ENCODE assay signal across 8 cellular contexts in genomic region chr1:16612332-16613172, GRCh38. TPM values are rescaled to one million over a fixed set of nuclear protein-coding genes. Genes with fewer than 3 reads are reported as not detected.
DNase-seq lines count a peak whose midpoint lies in the region; ATAC-seq and TF ChIP-seq lines count a peak whose summit lies in the region.

No MANE protein-coding gene starts in this region.

- ATAC-seq in GM19455 (IDR thresholded peaks at IDR 0.05; ENCODE audit: unreplicated experiment) (no peak), HG02678 (IDR thresholded peaks at IDR 0.05; ENCODE audit: unreplicated experiment) (no peak)

- H3K36me3 Mint-ChIP-seq in chondrocyte (ENCODE audit: low read depth) = no peaks in the 10 kb centered on the region

- H3K27me3 Mint-ChIP-seq in chondrocyte (ENCODE audit: low read depth) = no peaks in the 10 kb centered on the region

- H3K36me3 ChIP-seq in SJCRH30 (peaks cover 3% of the 10 kb centered on the region), skeletal muscle satellite cell (ENCODE audit: insufficient read depth, low read length) (peaks cover 13% of the 10 kb centered on the region)

- TF ChIP-seq CTCF in chondrocyte (IDR thresholded peaks at IDR 0.05) = peak; percentile 43

- DNase-seq in ELR (ENCODE audit: low read depth) = peak; percentile 91
- DNase-seq in HT1080 (ENCODE audit: low read depth) = peak; percentile 80
- DNase-seq in SJCRH30 = peak; percentile 76 to 86
- DNase-seq in chondrocyte (ENCODE audit: low spot score) = peak; percentile 98
- DNase-seq in inferior parietal cortex (ENCODE audit: extremely low spot score) = peak; percentile 81

- H3K9me3 Mint-ChIP-seq in chondrocyte (ENCODE audit: low read depth) = no peaks in the 10 kb centered on the region

- H3K4me2 ChIP-seq in skeletal muscle satellite cell (ENCODE audit: low read length) = peak overlapping the region; percentile 87

- H3K9me3 ChIP-seq in SJCRH30 (replicated peaks) (no peaks in the 10 kb centered on the region), skeletal muscle satellite cell (replicated peaks; ENCODE audit: low read length) (no peaks in the 10 kb centered on the region)

- no peak overlapping the region for H3K27ac Mint-ChIP-seq in chondrocyte (ENCODE audit: unreplicated experiment)

- no peaks in the 10 kb centered on the region for H3K4me1 Mint-ChIP-seq in chondrocyte (ENCODE audit: low read depth)

- H3K4me3 ChIP-seq in SJCRH30 (peak overlapping the region; percentile 94), skeletal muscle satellite cell (ENCODE audit: low read length) (peak overlapping the region; percentile 92)

- H3K27ac ChIP-seq in SJCRH30 = no peak overlapping the region

- H3K9ac ChIP-seq in skeletal muscle satellite cell (ENCODE audit: low read depth, low read length) = peak overlapping the region; percentile 82

- no peak overlapping the region for H3K4me3 Mint-ChIP-seq in chondrocyte (ENCODE audit: unreplicated experiment)

- H3K27me3 ChIP-seq in SJCRH30 (no peaks in the 10 kb centered on the region), skeletal muscle satellite cell (ENCODE audit: control insufficient read depth, insufficient read depth, low read length) (no peaks in the 10 kb centered on the region)

- peaks cover 8% of the 10 kb centered on the region for H3K4me1 ChIP-seq in SJCRH30
- peaks cover 12% of the 10 kb centered on the region for H3K4me1 ChIP-seq in skeletal muscle satellite cell (ENCODE audit: control insufficient read depth, insufficient read depth, low read length)

RNA-seq across cellular contexts. Expression of gene NBPF1, which starts 0.8 kb away (rescaled TPM):
- total RNA-seq in HT1080 (2014; rRNA removed; shearing (Covaris generic)) = 15.8 and 16.5 TPM in 2 replicates
- polyA plus RNA-seq in HT1080 (2015; cell fraction: cytosol; rRNA removed) = 6.3 and 7.6 TPM in 2 replicates
- polyA plus RNA-seq in HT1080 (2015; cell fraction: nucleus; rRNA removed) = 13.9 and 17.6 TPM in 2 replicates
- total RNA-seq in SJCRH30 (2014; rRNA removed; shearing (Covaris generic)) = 63.4 and 65.6 TPM in 2 replicates
- total RNA-seq in chondrocyte = 52.1 to 67.7 TPM (median 58.9 TPM) in 3 replicates
- 15.7 and 20.3 TPM in 2 replicates for total RNA-seq in skeletal muscle satellite cell (2012; rRNA removed)

RNA-seq across cellular contexts. Expression of gene RNU1-3, which starts 54.2 kb away (rescaled TPM):
- under 0.01 TPM in 1 of 2 replicates, not detected in the other for total RNA-seq in HT1080 (2014; rRNA removed; shearing (Covaris generic))
- not detected in 2 replicates for polyA plus RNA-seq in HT1080 (2015; cell fraction: cytosol; rRNA removed)
- polyA plus RNA-seq in HT1080 (2015; cell fraction: nucleus; rRNA removed) = not detected in 2 replicates
- under 0.01 TPM in 2 replicates for total RNA-seq in SJCRH30 (2014; rRNA removed; shearing (Covaris generic))
- total RNA-seq in chondrocyte = 1,438 to 1,620 TPM (median 1,579 TPM) in 3 replicates
- total RNA-seq in skeletal muscle satellite cell (2012; rRNA removed) = under 0.01 TPM in 2 replicates

Comparison
In these comparisons a context has a peak if more than half of its experiments do, and no peak if none do; other contexts are left out.
1. RNA of gene RNU1-3, which starts 54.2 kb away (total RNA-seq): 1,438 to 1,620 TPM in chondrocyte; under 0.01 TPM in HT1080 and under 0.01 TPM in SJCRH30; every median in the first group is over 1,000 times any median in the second.
2. Peak in every context shown above with its lines, with median percentiles within 50 percentile points of each other: DNase-seq.